28 cellular contexts compared by ENCODE assay signal in genomic region chr2:195257979-195258378, GRCh38.
"Had no signal": no experiment of that assay in that cellular context is flagged by ENCODE, and none has a peak within 500 bp of the region (broad histone marks: within the 10 kb centered on the region; RNA-seq: fewer than 3 reads in every experiment).

No MANE protein-coding gene starts in this region.

- H3K9me3 Mint-ChIP-seq: neural progenitor cell had no signal

- H3K27me3 ChIP-seq: hepatocyte, neural progenitor cell, neutrophil, ovary, right atrium auricular region, right lobe of liver, stomach, testis, thyroid gland, transverse colon, upper lobe of left lung had no signal

- H3K36me3 Mint-ChIP-seq: mesothelial cell of epicardium, naive B cell, natural killer cell, neural progenitor cell had no signal

- H3K36me3 ChIP-seq: left ventricle myocardium inferior, neural progenitor cell, neutrophil, ovary, right atrium auricular region, right lobe of liver, stomach, thyroid gland, transverse colon, upper lobe of left lung had no signal

- H3K4me2 ChIP-seq: hepatocyte, neural progenitor cell, smooth muscle cell had no signal

- ATAC-seq: natural killer cell; right lobe of liver; stimulated activated naive B cell treated with anti-CD40 and anti-IgM and Interleukin-4, amounts not matched to agents 10 μg/mL and 1 μg/mL and 100 μg/mL, for 72 hours; stimulated activated naive CD8-positive, alpha-beta T cell treated with anti-CD3 and anti-CD28 coated beads, Interleukin-15, Interleukin-2, amounts not matched to agents 100 U/mL and 50 U/mL, for 24 hours had no signal

- H3K4me1 Mint-ChIP-seq: mesothelial cell of epicardium; naive B cell; natural killer cell; nephron progenitor cell; neural progenitor cell; stimulated activated naive B cell treated with anti-CD40 and anti-IgM and Interleukin-4, amounts not matched to agents 10 μg/mL and 1 μg/mL and 100 μg/mL, for 72 hours had no signal

- H3K4me1 ChIP-seq: left ventricle myocardium inferior, neural progenitor cell, right atrium auricular region, right lobe of liver, stomach, testis, thyroid gland, transverse colon, upper lobe of left lung had no signal

- DNase-seq: islet precursor cell; left ventricle myocardium inferior; mesendoderm; naive B cell; natural killer cell; nephron progenitor cell; occipital lobe; ovary; right lobe of liver; stimulated activated CD4-positive, alpha-beta T cell treated with anti-CD3 and anti-CD28 coated beads, Interleukin-1b, Interleukin-23, amount 100 ng/mL, for 48 hours; stimulated activated CD4-positive, alpha-beta T cell treated with anti-CD3 and anti-CD28 coated beads, Interleukin-2, amount 100 ng/mL, for 48 hours; stimulated activated CD4-positive, alpha-beta T cell treated with anti-CD3 and anti-CD28 coated beads, Interleukin-4, amount 100 ng/mL, for 4 hours; stimulated activated CD8-positive, alpha-beta memory T cell treated with anti-CD3 and anti-CD28 coated beads, Interleukin-4, amount 100 ng/mL, for 48 hours; stimulated activated naive B cell treated with anti-CD40 and anti-IgM and Interleukin-4, amounts not matched to agents 10 μg/mL and 1 μg/mL and 100 μg/mL, for 72 hours; stimulated activated naive CD8-positive, alpha-beta T cell treated with anti-CD3 and anti-CD28 coated beads, Interleukin-15, Interleukin-2, amounts not matched to agents 100 U/mL and 50 U/mL, for 24 hours; stomach; testis; thyroid gland; transverse colon; upper lobe of left lung had no signal

- H3K27ac Mint-ChIP-seq: mesothelial cell of epicardium; naive B cell; natural killer cell; nephron progenitor cell; neural progenitor cell; progenitor cell of endocrine pancreas; stimulated activated naive B cell treated with anti-CD40 and anti-IgM and Interleukin-4, amounts not matched to agents 10 μg/mL and 1 μg/mL and 100 μg/mL, for 72 hours had no signal

- H2AFZ ChIP-seq: hepatocyte, neural progenitor cell had no signal

- H3K4me3 Mint-ChIP-seq: mesothelial cell of epicardium; naive B cell; natural killer cell; nephron progenitor cell; neural progenitor cell; stimulated activated naive B cell treated with anti-CD40 and anti-IgM and Interleukin-4, amounts not matched to agents 10 μg/mL and 1 μg/mL and 100 μg/mL, for 72 hours had no signal

- H3K27me3 Mint-ChIP-seq: naive B cell; progenitor cell of endocrine pancreas; stimulated activated naive B cell treated with anti-CD40 and anti-IgM and Interleukin-4, amounts not matched to agents 10 μg/mL and 1 μg/mL and 100 μg/mL, for 72 hours had no signal

- H3K4me3 ChIP-seq: hepatocyte, left ventricle myocardium inferior, lung, neural progenitor cell, ovary, right atrium auricular region, right lobe of liver, smooth muscle cell, stomach, testis, thyroid gland, transverse colon, upper lobe of left lung had no signal

- H3K79me2 ChIP-seq: hepatocyte had no signal

- H3K9me3 ChIP-seq: neutrophil, ovary, right atrium auricular region, testis, thyroid gland, transverse colon, upper lobe of left lung had no signal

- H3K27ac ChIP-seq: hepatocyte, left ventricle myocardium inferior, neural progenitor cell, neutrophil, ovary, right atrium auricular region, right lobe of liver, stomach, testis, thyroid gland, transverse colon, upper lobe of left lung had no signal
